ENCODE assay signal across 28 cellular contexts in genomic region chr22:33874206-33874605, GRCh38. TPM values are rescaled to one million over a fixed set of nuclear protein-coding genes. Genes with fewer than 3 reads are reported as not detected.
A peak's percentile ranks its signal among the peaks of the same experiment; 100 is the strongest.
DNase-seq lines count a peak whose midpoint lies in the region; ATAC-seq, FAIRE-seq and TF ChIP-seq lines count a peak whose summit lies in the region.
"Had no signal": no experiment of that assay in that cellular context is flagged by ENCODE, and none has a peak within 500 bp of the region (broad histone marks: within the 10 kb centered on the region; RNA-seq: fewer than 3 reads in every experiment).

No MANE protein-coding gene starts in this region.

- WGBS in transverse colon (ENCODE audit: low coverage in 1 of 2), 2 donors = 64 to 83% methylated on average over 5 to 7 of the region's 7 CpGs

- peaks cover 55% of the 10 kb centered on the region for H4K20me1 ChIP-seq in neural progenitor cell (ENCODE audit: low read depth)

- no peak overlapping the region for H3K4me2 ChIP-seq in neural progenitor cell

- H3K27ac Mint-ChIP-seq in endothelial cell (ENCODE audit: unreplicated experiment) (peak overlapping the region; percentile 57), neural progenitor cell (peak overlapping the region; percentile 94)
- H3K27ac Mint-ChIP-seq: activated CD4-positive, alpha-beta T cell treated with anti-CD3 and anti-CD28 coated beads, Interleukin-2, amount 10 ng/mL, durations not matched to agents 24 days and 14 days; activated naive CD8-positive, alpha-beta T cell treated with anti-CD3 and anti-CD28 coated beads, Interleukin-2, amount 10 ng/mL, durations not matched to agents 7 days and 5 days; CD8-positive, alpha-beta T cell; stimulated activated effector memory CD8-positive, alpha-beta T cell treated with anti-CD3 and anti-CD28 coated beads, Interleukin-12 subunit alpha, Interleukin-12 subunit beta, amount 100 ng/mL, for 72 hours had no signal

- in situ Hi-C loops in transverse colon (cut with MboI; ENCODE audit: low pct_ligation_motif_present in 1 of 4, low pct_unique_long_range_greater_than_20kb in 1 of 4, low sequenced_read_pairs in 3 of 4) = no loop called here

- FAIRE-seq in RCC 7860 (lab: Jason Lieb, UNC) = no peak
- FAIRE-seq: kidney had no signal

- no peak overlapping the region for H3K9ac ChIP-seq in neural progenitor cell

- DNase-seq in left ventricle myocardium inferior (no peak), Right ventricle myocardium inferior (ENCODE audit: missing footprints) (no peak), endothelial cell (ENCODE audit: low spot score) (no peak), neural progenitor cell (ENCODE audit: low spot score) (peak; percentile 38), transverse colon (peak; percentile 39), islet precursor cell (no peak), NCI-H345 (lab: John Stamatoyannopoulos, UW) (no peak), RCC 7860 (ENCODE audit: low spot score) (no peak)
- DNase-seq: activated CD4-positive, alpha-beta T cell treated with anti-CD3 and anti-CD28 coated beads, Interleukin-2, amount 10 ng/mL, durations not matched to agents 24 days and 14 days; activated gamma-delta T cell; activated naive CD8-positive, alpha-beta T cell treated with anti-CD3 and anti-CD28 coated beads, Interleukin-2, amount 10 ng/mL, durations not matched to agents 7 days and 5 days; aorta; CD8-positive, alpha-beta T cell; cortex of kidney; DMS 273 treated with DMSO at 0.1 percent for 48 hours; effector memory CD4-positive, alpha-beta T cell; KG1; kidney; MG63; NCI-H1105; NCI-H187 treated with DMSO at 0.1 percent for 48 hours; NCI-H2171; NCI-H510A; stimulated activated CD4-positive, alpha-beta T cell treated with anti-CD3 and anti-CD28 coated beads, Interleukin-15, amount 100 ng/mL, for 24 hours; T1000 had no signal

- intact Hi-C loops in left ventricle myocardium inferior (cut with micrococcal nuclease) = no loop called here
- intact Hi-C loops in Right ventricle myocardium inferior (cut with DNase I) = loop anchor here (5.0 kb wide), 1 partner anchor 42 kb away; no protein-coding TSS in a partner anchor
- intact Hi-C loops in transverse colon (cut with DNase I; ENCODE audit: low total_unique reads) = no loop called here

- peaks cover 77% of the 10 kb centered on the region for H3K4me1 ChIP-seq in left ventricle myocardium inferior
- peaks cover 26% of the 10 kb centered on the region for H3K4me1 ChIP-seq in neural progenitor cell
- peaks cover 17 to 42% (median 29%) of the 10 kb centered on the region in 4 donors for H3K4me1 ChIP-seq in transverse colon

- TF ChIP-seq CTCF in left ventricle myocardium inferior (IDR thresholded peaks at IDR 0.05; ENCODE audit: borderline replicate concordance) (no peak), endothelial cell (IDR thresholded peaks at IDR 0.05; ENCODE audit: unreplicated experiment) (no peak), neural progenitor cell (IDR thresholded peaks at IDR 0.05) (no peak), transverse colon (IDR thresholded peaks at IDR 0.05) (no peak)

- no peak for TF ChIP-seq EP300 in transverse colon (IDR thresholded peaks at IDR 0.05; ENCODE audit: low read depth)

- H3K4me3 Mint-ChIP-seq in endothelial cell (ENCODE audit: unreplicated experiment) (no peak overlapping the region), neural progenitor cell (no peak overlapping the region)
- H3K4me3 Mint-ChIP-seq: activated CD4-positive, alpha-beta T cell treated with anti-CD3 and anti-CD28 coated beads, Interleukin-2, amount 10 ng/mL, durations not matched to agents 24 days and 14 days; activated naive CD8-positive, alpha-beta T cell treated with anti-CD3 and anti-CD28 coated beads, Interleukin-2, amount 10 ng/mL, durations not matched to agents 7 days and 5 days; CD8-positive, alpha-beta T cell; stimulated activated effector memory CD8-positive, alpha-beta T cell treated with anti-CD3 and anti-CD28 coated beads, Interleukin-12 subunit alpha, Interleukin-12 subunit beta, amount 100 ng/mL, for 72 hours had no signal

- no peak for ATAC-seq in Right ventricle myocardium inferior
- ATAC-seq: CD8-positive, alpha-beta T cell; stimulated activated effector memory CD8-positive, alpha-beta T cell treated with anti-CD3 and anti-CD28 coated beads, Interleukin-12 subunit alpha, Interleukin-12 subunit beta, amount 100 ng/mL, for 72 hours had no signal

- TF ChIP-seq POLR2A in transverse colon (IDR thresholded peaks at IDR 0.05) = no peak

- H3K27me3 Mint-ChIP-seq in endothelial cell (ENCODE audit: unreplicated experiment) = peaks cover 2% of the 10 kb centered on the region
- peaks cover 5% of the 10 kb centered on the region for H3K27me3 Mint-ChIP-seq in neural progenitor cell (ENCODE audit: insufficient read depth, low read depth)
- H3K27me3 Mint-ChIP-seq: activated CD4-positive, alpha-beta T cell treated with anti-CD3 and anti-CD28 coated beads, Interleukin-2, amount 10 ng/mL, durations not matched to agents 24 days and 14 days; activated naive CD8-positive, alpha-beta T cell treated with anti-CD3 and anti-CD28 coated beads, Interleukin-2, amount 10 ng/mL, durations not matched to agents 7 days and 5 days had no signal

- H3K9me3 Mint-ChIP-seq in endothelial cell (ENCODE audit: unreplicated experiment) (no peaks in the 10 kb centered on the region), neural progenitor cell (no peaks in the 10 kb centered on the region)
- H3K9me3 Mint-ChIP-seq: activated CD4-positive, alpha-beta T cell treated with anti-CD3 and anti-CD28 coated beads, Interleukin-2, amount 10 ng/mL, durations not matched to agents 24 days and 14 days; activated naive CD8-positive, alpha-beta T cell treated with anti-CD3 and anti-CD28 coated beads, Interleukin-2, amount 10 ng/mL, durations not matched to agents 7 days and 5 days; CD8-positive, alpha-beta T cell had no signal

- no peaks in the 10 kb centered on the region for H3K9me3 ChIP-seq in left ventricle myocardium inferior (replicated peaks)
- H3K9me3 ChIP-seq in neural progenitor cell (ENCODE audit: low read depth) = no peaks in the 10 kb centered on the region
- H3K9me3 ChIP-seq in transverse colon = no peaks in the 10 kb centered on the region
- H3K9me3 ChIP-seq: MG63, SJSA1 had no signal

- H3K4me1 Mint-ChIP-seq in endothelial cell (ENCODE audit: unreplicated experiment) (peaks cover 38% of the 10 kb centered on the region), neural progenitor cell (peaks cover 41% of the 10 kb centered on the region)
- H3K4me1 Mint-ChIP-seq: activated CD4-positive, alpha-beta T cell treated with anti-CD3 and anti-CD28 coated beads, Interleukin-2, amount 10 ng/mL, durations not matched to agents 24 days and 14 days; activated naive CD8-positive, alpha-beta T cell treated with anti-CD3 and anti-CD28 coated beads, Interleukin-2, amount 10 ng/mL, durations not matched to agents 7 days and 5 days; stimulated activated effector memory CD8-positive, alpha-beta T cell treated with anti-CD3 and anti-CD28 coated beads, Interleukin-12 subunit alpha, Interleukin-12 subunit beta, amount 100 ng/mL, for 72 hours had no signal

- no peak overlapping the region for H3K4me3 ChIP-seq in left ventricle myocardium inferior
- no peak overlapping the region for H3K4me3 ChIP-seq in neural progenitor cell
- no peak overlapping the region for H3K4me3 ChIP-seq in transverse colon
- H3K4me3 ChIP-seq: lung, MG63, SJSA1 had no signal

- no peaks in the 10 kb centered on the region for H3F3A ChIP-seq in neural progenitor cell (ENCODE audit: low read depth)

- no peak overlapping the region for H2AFZ ChIP-seq in neural progenitor cell (replicated peaks)

- peaks cover 93% of the 10 kb centered on the region for H3K79me2 ChIP-seq in neural progenitor cell (ENCODE audit: low read depth)

- no peaks in the 10 kb centered on the region for H3K36me3 ChIP-seq in left ventricle myocardium inferior
- no peaks in the 10 kb centered on the region for H3K36me3 ChIP-seq in neural progenitor cell
- no peaks in the 10 kb centered on the region for H3K36me3 ChIP-seq in transverse colon
- H3K36me3 ChIP-seq: MG63, SJSA1 had no signal

- peak overlapping the region; percentile 89 for H3K27ac ChIP-seq in left ventricle myocardium inferior (replicated peaks)
- no peak overlapping the region for H3K27ac ChIP-seq in neural progenitor cell
- peak overlapping the region in 3 of 4 donors; percentile 4 to 50 (median 36) for H3K27ac ChIP-seq in transverse colon

- H3K36me3 Mint-ChIP-seq in endothelial cell (ENCODE audit: low read depth, unreplicated experiment) (no peaks in the 10 kb centered on the region), neural progenitor cell (no peaks in the 10 kb centered on the region)
- H3K36me3 Mint-ChIP-seq: activated naive CD8-positive, alpha-beta T cell treated with anti-CD3 and anti-CD28 coated beads, Interleukin-2, amount 10 ng/mL, durations not matched to agents 7 days and 5 days; CD8-positive, alpha-beta T cell; stimulated activated effector memory CD8-positive, alpha-beta T cell treated with anti-CD3 and anti-CD28 coated beads, Interleukin-12 subunit alpha, Interleukin-12 subunit beta, amount 100 ng/mL, for 72 hours had no signal

- no peaks in the 10 kb centered on the region for H3K27me3 ChIP-seq in left ventricle myocardium inferior (ENCODE audit: low read depth)
- no peaks in the 10 kb centered on the region for H3K27me3 ChIP-seq in neural progenitor cell
- no peaks in the 10 kb centered on the region for H3K27me3 ChIP-seq in transverse colon
- H3K27me3 ChIP-seq: MG63, SJSA1 had no signal

RNA-seq across cellular contexts. Expression of gene LARGE1, which starts 46.1 kb away (rescaled TPM):
- total RNA-seq in left ventricle myocardium inferior (117 TPM), Right ventricle myocardium inferior (152 TPM), endothelial cell (ENCODE audit: unreplicated experiment) (25.4 TPM), neural progenitor cell (ENCODE audit: low replicate concordance) (24.9 and 30.8 TPM in 2 replicates), transverse colon (100 to 1,000 TPM in 2 of 4 donors, 10 to 100 TPM in 2; 46.5 to 304 (median 80.5) TPM)

Comparison
In these comparisons a context has a peak if more than half of its experiments do, and no peak if none do; other contexts are left out.
1. DNase-seq: peak in neural progenitor cell (single experiment) and transverse colon (single experiment); none in left ventricle myocardium inferior (single experiment), Right ventricle myocardium inferior (single experiment), endothelial cell (single experiment), islet precursor cell (single experiment), NCI-H345 (single experiment) and RCC 7860 (single experiment).